Comparison of ENCODE assay signal across 18 cellular contexts in genomic region chr13:67469623-67470022, GRCh38.
"Had no signal": no experiment of that assay in that cellular context is flagged by ENCODE, and none has a peak within 500 bp of the region (broad histone marks: within the 10 kb centered on the region; RNA-seq: fewer than 3 reads in every experiment).

No MANE protein-coding gene starts in this region.

- H3K36me3 ChIP-seq: neural progenitor cell, neutrophil, ovary, pancreas, prostate gland, right atrium auricular region, right lobe of liver, sigmoid colon, spleen had no signal

- H3K4me1 ChIP-seq: neural progenitor cell, pancreas, parathyroid adenoma, prostate gland, psoas muscle, right atrium auricular region, right lobe of liver, sigmoid colon, spleen had no signal

- H3K27ac ChIP-seq: neural progenitor cell, neutrophil, ovary, pancreas, parathyroid adenoma, prostate gland, psoas muscle, right atrium auricular region, right lobe of liver, sigmoid colon, skin epidermis, spleen had no signal

- ATAC-seq: naive thymus-derived CD8-positive, alpha-beta T cell; natural killer cell; natural killer cell treated with Interleukin-12 subunit alpha and Interleukin-12 subunit beta and Interleukin-15 and Interleukin-18, amount 100 ng/mL, for 72 hours; pancreas; psoas muscle; right cardiac atrium; right lobe of liver; sciatic nerve had no signal

- H3K4me3 ChIP-seq: neural progenitor cell, ovary, pancreas, prostate gland, psoas muscle, right atrium auricular region, right lobe of liver, sigmoid colon, skin epidermis, smooth muscle cell, spleen had no signal

- H3K9me3 ChIP-seq: neutrophil, ovary, pancreas, prostate gland had no signal
